13 cellular contexts compared by ENCODE assay signal in the genomic region with DNA sequence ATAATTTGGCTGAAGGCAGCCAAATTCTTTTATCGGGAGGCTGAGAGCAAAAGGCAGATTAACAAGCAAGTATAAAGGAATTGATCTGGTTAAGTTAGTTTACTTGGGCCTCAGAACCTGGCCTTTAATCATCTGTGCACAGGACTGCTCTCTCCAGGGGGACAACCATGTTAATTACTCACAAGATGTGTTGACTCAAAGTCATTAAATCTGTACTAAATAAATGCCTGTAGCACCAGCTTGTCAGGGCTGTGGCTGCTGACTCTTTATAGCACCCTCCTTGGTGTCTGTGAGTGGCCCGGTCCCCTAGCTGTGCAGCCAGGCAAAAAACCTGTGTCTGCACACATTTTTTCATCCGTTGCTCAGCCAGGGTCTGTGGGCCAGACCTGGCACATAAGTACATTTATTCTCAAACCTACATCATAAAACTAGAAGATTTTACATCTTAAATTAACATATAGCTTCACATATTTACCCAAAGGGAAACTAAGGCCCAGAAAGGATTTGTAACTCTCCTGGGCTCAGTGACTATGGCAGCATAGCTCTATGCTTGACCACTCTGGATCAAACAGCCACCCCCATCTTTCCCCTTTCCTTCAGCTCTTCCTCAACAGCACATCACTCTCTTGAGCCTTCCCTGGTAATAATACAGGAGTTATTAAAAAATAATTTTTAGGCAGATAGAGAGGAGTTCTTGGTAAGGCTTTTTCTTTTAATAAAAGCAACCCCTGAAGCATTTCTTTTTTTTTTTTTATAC. TPM values are rescaled to one million over a fixed set of nuclear protein-coding genes. Genes with fewer than 3 reads are reported as not detected.
DNase-seq lines count a peak whose midpoint lies in the region; ATAC-seq and TF ChIP-seq lines count a peak whose summit lies in the region.
"Had no signal": no experiment of that assay in that cellular context is flagged by ENCODE, and none has a peak within 500 bp of the region (broad histone marks: within the 10 kb centered on the region; RNA-seq: fewer than 3 reads in every experiment).

No MANE protein-coding gene starts in this region.

- no peaks in the 10 kb centered on the region for H3K36me3 ChIP-seq in HEK293 (ENCODE audit: control insufficient read depth in 2 of 2, insufficient read depth in 1 of 2, low read length in 2 of 2)
- no peaks in the 10 kb centered on the region for H3K36me3 ChIP-seq in RWPE2 (ENCODE audit: low read depth)

- H3K4me3 ChIP-seq in HEK293 (ENCODE audit: low read depth, low read length) (no peak overlapping the region), RWPE2 (ENCODE audit: severe bottlenecking) (no peak overlapping the region)

- no peak overlapping the region for H3K27ac ChIP-seq in HEK293 (ENCODE audit: extremely low read depth, low read depth, low read length)
- peak overlapping the region; percentile 25 for H3K27ac ChIP-seq in RWPE2 (ENCODE audit: poor library complexity, severe bottlenecking)
- H3K27ac ChIP-seq in foreskin keratinocyte = no peak overlapping the region

- H3K9me3 ChIP-seq in HEK293 (ENCODE audit: control insufficient read depth, insufficient read depth, low read depth, low read length) (no peaks in the 10 kb centered on the region), RWPE2 (ENCODE audit: severe bottlenecking) (no peaks in the 10 kb centered on the region)

- H3K4me1 ChIP-seq in HEK293 (ENCODE audit: control insufficient read depth, insufficient read depth, low read length) (no peaks in the 10 kb centered on the region), RWPE2 (ENCODE audit: insufficient read depth, poor library complexity, severe bottlenecking) (peaks cover 5% of the 10 kb centered on the region), foreskin keratinocyte (peaks cover 4% of the 10 kb centered on the region)

- H3K27me3 ChIP-seq in RWPE2 (ENCODE audit: insufficient read depth, poor library complexity, severe bottlenecking) = no peaks in the 10 kb centered on the region
- no peaks in the 10 kb centered on the region for H3K27me3 ChIP-seq in foreskin keratinocyte

- ATAC-seq in RWPE2 (ENCODE audit: low read depth) (peak; percentile 27; the same call in 1 of the 3 replicates), foreskin keratinocyte (peak; percentile 40)
- ATAC-seq: stimulated activated naive CD8-positive, alpha-beta T cell treated with anti-CD3 and anti-CD28 coated beads, Interleukin-15, amount 100 ng/mL, for 72 hours had no signal

- POLR2A ChIA-PET in HEK293 (lab: Yijun Ruan, JAX) = interaction anchor here (0.6 kb wide), 1 partner anchor 49 kb away, joined by 5 read pairs; no protein-coding TSS in a partner anchor

- TF ChIP-seq CTCF in HEK293 (tag by site-specific recombination; IDR thresholded peaks at IDR 0.05) (no peak), RWPE2 (IDR thresholded peaks at IDR 0.05; ENCODE audit: poor library complexity, severe bottlenecking) (no peak), foreskin keratinocyte (conservative IDR thresholded peaks at IDR 0.05) (no peak), GM10266 (IDR thresholded peaks at IDR 0.05; ENCODE audit: control insufficient read depth, insufficient read depth, low read depth, missing control alignments) (no peak)

- CTCF ChIA-PET in HEK293 (lab: Yijun Ruan, JAX) = interaction anchor here (0.7 to 2.1 kb wide), 3 partner anchors 14 to 517 kb away, joined by 3 to 11 read pairs (median 5); no protein-coding TSS in a partner anchor

- DNase-seq in RWPE2 (ENCODE audit: low spot score) (no peak), foreskin keratinocyte (no peak), renal cortical epithelial cell (ENCODE audit: low read depth) (peak; percentile 93), GM10266 (ENCODE audit: extremely low spot score) (no peak), DMS153 (lab: John Stamatoyannopoulos, UW) (no peak)
- no peak for DNase-seq in activated naive CD4-positive, alpha-beta T cell treated with anti-CD3 and anti-CD28 coated beads, Interleukin-2, amount 50 U/mL, for 16 hours
- DNase-seq: activated CD8-positive, alpha-beta memory T cell treated with anti-CD3 and anti-CD28 coated beads for 24 hours; activated naive CD4-positive, alpha-beta T cell treated with Interleukin-2 at 50 U/mL for 16 hours; caudate nucleus; NCI-H510A treated with DMSO at 0.1 percent for 48 hours; right cardiac atrium; stimulated activated naive CD8-positive, alpha-beta T cell treated with anti-CD3 and anti-CD28 coated beads, Interleukin-15, amount 100 ng/mL, for 72 hours had no signal

TF ChIP-seq in HEK293, 187 proteins besides CTCF, POLR2A, EP300 and RAD21:
- peak; percentile 32; the same call in 1 of the 2 replicates for TF ChIP-seq GLIS1 (tag by site-specific recombination; IDR thresholded peaks at IDR 0.05)
- TF ChIP-seq, protein P1, sequence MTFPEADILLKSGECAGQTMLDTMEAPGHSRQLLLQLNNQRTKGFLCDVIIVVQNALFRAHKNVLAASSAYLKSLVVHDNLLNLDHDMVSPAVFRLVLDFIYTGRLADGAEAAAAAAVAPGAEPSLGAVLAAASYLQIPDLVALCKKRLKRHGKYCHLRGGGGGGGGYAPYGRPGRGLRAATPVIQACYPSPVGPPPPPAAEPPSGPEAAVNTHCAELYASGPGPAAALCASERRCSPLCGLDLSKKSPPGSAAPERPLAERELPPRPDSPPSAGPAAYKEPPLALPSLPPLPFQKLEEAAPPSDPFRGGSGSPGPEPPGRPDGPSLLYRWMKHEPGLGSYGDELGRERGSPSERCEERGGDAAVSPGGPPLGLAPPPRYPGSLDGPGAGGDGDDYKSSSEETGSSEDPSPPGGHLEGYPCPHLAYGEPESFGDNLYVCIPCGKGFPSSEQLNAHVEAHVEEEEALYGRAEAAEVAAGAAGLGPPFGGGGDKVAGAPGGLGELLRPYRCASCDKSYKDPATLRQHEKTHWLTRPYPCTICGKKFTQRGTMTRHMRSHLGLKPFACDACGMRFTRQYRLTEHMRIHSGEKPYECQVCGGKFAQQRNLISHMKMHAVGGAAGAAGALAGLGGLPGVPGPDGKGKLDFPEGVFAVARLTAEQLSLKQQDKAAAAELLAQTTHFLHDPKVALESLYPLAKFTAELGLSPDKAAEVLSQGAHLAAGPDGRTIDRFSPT (tag by site-specific recombination; IDR thresholded peaks at IDR 0.05) = peak; percentile 37; the same call in 1 of the 2 replicates
- 0 out of 2 replicates have a peak, but pooled peaks have one; percentile 44 for TF ChIP-seq GFI1B (tag by site-specific recombination; IDR thresholded peaks at IDR 0.05)
- TF ChIP-seq ZNF366 (tag by site-specific recombination; conservative IDR thresholded peaks at IDR 0.05) = peak; percentile 64
- TF ChIP-seq ZNF248 (tag by site-specific recombination; IDR thresholded peaks at IDR 0.05) = no peak

RNA-seq across cellular contexts. Expression of a gene that starts 51.4 kb away (rescaled TPM):
- total RNA-seq in foreskin keratinocyte = 17.4 and 18.3 TPM in 2 replicates
- polyA plus RNA-seq in foreskin keratinocyte = 4.9 and 6.3 TPM in 2 replicates
- 57.2 and 95.7 TPM in 2 replicates for total RNA-seq in renal cortical epithelial cell
